Comparison of ENCODE assay signal across 8 cellular contexts in genomic region chr1:8026153-8026975, GRCh38.
DNase-seq lines count a peak whose midpoint lies in the region; ATAC-seq and TF ChIP-seq lines count a peak whose summit lies in the region.

ERRFI1 (minus strand) TSS chr1:8026309; CDS start chr1:8015619, 10,690 bp downstream.

- H3K4me1 Mint-ChIP-seq in nephron = peaks cover 34% of the 10 kb centered on the region

- H3K4me3 Mint-ChIP-seq in nephron = peak within 1 kb of the TSS; percentile 85 to 91 (median 89)

- no peaks in the 10 kb centered on the region for H3K9me3 Mint-ChIP-seq in nephron

- peak within 1 kb of the TSS; percentile 65 to 89 (median 88) for H3K27ac Mint-ChIP-seq in nephron

- no peaks in the 10 kb centered on the region for H3K36me3 Mint-ChIP-seq in nephron (ENCODE audit: low read depth)

- no peak for TF ChIP-seq CTCF in nephron (IDR thresholded peaks at IDR 0.05; ENCODE audit: unreplicated experiment in 3 of 3)

- peak; percentile 90 for ATAC-seq in GM21381 (IDR thresholded peaks at IDR 0.05; ENCODE audit: unreplicated experiment)

- H3K27me3 Mint-ChIP-seq in nephron (ENCODE audit: low read depth) = peaks cover 3% of the 10 kb centered on the region

- DNase-seq in CMK (ENCODE audit: low read depth) = peak; percentile 82
- peak; percentile 77 for DNase-seq in HuH-7 (ENCODE audit: low spot score)
- DNase-seq in RPMI8226 = peak; percentile 92
- peak; percentile 80 for DNase-seq in activated gamma-delta T cell treated with anti-CD3 and anti-CD28 coated beads, Interleukin-2, amount 50 U/mL, for 16 hours (ENCODE audit: low read depth)
- peak; percentile 91 for DNase-seq in fibroblast of the conjunctiva (ENCODE audit: low read depth)
- peak; percentile 84 for DNase-seq in stimulated activated naive CD4-positive, alpha-beta T cell treated with Interleukin-2 at 50 U/mL for 16 hours (lab: John Stamatoyannopoulos, UW)

Comparison
In these comparisons a context has a peak if more than half of its experiments do, and no peak if none do; other contexts are left out.
1. Peak in every context shown above with its lines: DNase-seq and ATAC-seq.